ENCODE assay signal across 12 cellular contexts in the genomic region with DNA sequence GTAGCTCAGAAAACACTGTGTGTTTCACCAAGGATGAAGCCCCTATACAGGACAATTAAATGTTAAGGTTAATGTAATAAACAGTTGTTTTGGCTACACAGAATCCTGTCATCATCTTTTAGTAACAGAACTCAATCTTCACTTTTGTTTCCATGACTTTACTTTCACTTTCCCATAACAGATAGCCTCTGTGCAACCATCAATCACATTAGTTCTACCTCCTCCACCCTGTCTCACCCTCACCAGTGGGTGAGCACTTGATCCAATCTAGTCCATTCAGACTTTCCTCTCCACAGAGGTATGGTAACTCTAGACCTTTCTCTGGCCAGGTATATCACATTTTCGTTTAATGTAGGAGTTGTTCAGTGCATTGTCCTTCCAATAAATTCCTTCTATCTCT.
DNase-seq lines count a peak whose midpoint lies in the region; ATAC-seq and TF ChIP-seq lines count a peak whose summit lies in the region.
"Had no signal": no experiment of that assay in that cellular context is flagged by ENCODE, and none has a peak within 500 bp of the region (broad histone marks: within the 10 kb centered on the region; RNA-seq: fewer than 3 reads in every experiment).

No MANE protein-coding gene starts in this region.

- no TSS peak for BruUV-seq in HCT116 (replicated peaks; lab: Mats Ljungman, UMichigan)

- H4K20me1 ChIP-seq in HCT116 (ENCODE audit: insufficient read depth): no peaks in the 10 kb centered on the region

- no peak overlapping the region for H3K4me3 Mint-ChIP-seq in activated CD4-positive, alpha-beta T cell treated with anti-CD3 and anti-CD28 coated beads for 36 hours
- peak overlapping the region; percentile 1 to 63 (median 42) for H3K4me3 Mint-ChIP-seq in naive thymus-derived CD4-positive, alpha-beta T cell

- no peak overlapping the region for H3K4me3 ChIP-seq in HCT116 (replicated peaks in 1 of 2; ENCODE audit: low read depth in 1 of 2, low read length in 2 of 2)
- H3K4me3 ChIP-seq in naive thymus-derived CD4-positive, alpha-beta T cell (ENCODE audit: low read length): peak overlapping the region; percentile 16
- H3K4me3 ChIP-seq in trophoblast cell (ENCODE audit: low read depth, low read length): no peak overlapping the region
- H3K4me3 ChIP-seq: stomach had no signal

- H3K4me2 ChIP-seq in HCT116 (ENCODE audit: low read length) (0 out of 2 replicates have a peak overlapping the region, but pooled peaks have one; percentile 13), trophoblast cell (ENCODE audit: low read length) (no peak overlapping the region)

- no peak overlapping the region for H3K4ac ChIP-seq in trophoblast cell (ENCODE audit: low read depth, low read length)

- H3K79me1 ChIP-seq in trophoblast cell (ENCODE audit: low read length): no peaks in the 10 kb centered on the region

- no peak for TF ChIP-seq RAD21 in HCT116 (IDR thresholded peaks at IDR 0.05; ENCODE audit: low read depth)

- H2AFZ ChIP-seq in HCT116 (ENCODE audit: low read depth, low read length, poor library complexity, severe bottlenecking): no peak overlapping the region
- no peak overlapping the region for H2AFZ ChIP-seq in trophoblast cell (ENCODE audit: insufficient read depth, low read length, poor library complexity)

- no peak for TF ChIP-seq CTCF in HCT116 (IDR thresholded peaks at IDR 0.05 in 2 of 3, conservative IDR thresholded peaks at IDR 0.05 in 1 of 3; ENCODE audit: borderline replicate concordance in 1 of 3, insufficient read depth in 1 of 3, low read depth in 2 of 3, low read length in 2 of 3)

- POLR2A ChIA-PET in activated CD4-positive, alpha-beta T cell treated with anti-CD3 and anti-CD28 coated beads for 36 hours (lab: Charles Lee): no interaction called here
- POLR2A ChIA-PET in HCT116 (lab: Charles Lee): no interaction called here
- POLR2A ChIA-PET in naive thymus-derived CD4-positive, alpha-beta T cell (lab: Charles Lee): no interaction called here

- H3K79me2 ChIP-seq in HCT116 (ENCODE audit: insufficient read depth, low read length): no peaks in the 10 kb centered on the region
- H3K79me2 ChIP-seq in trophoblast cell (ENCODE audit: control insufficient read depth, insufficient read depth, low read length, poor library complexity): no peaks in the 10 kb centered on the region

- peak; percentile 8 for DNase-seq in activated CD4-positive, alpha-beta T cell treated with anti-CD3 and anti-CD28 coated beads for 36 hours
- DNase-seq in activated CD4-positive, alpha-beta T cell treated with anti-CD3 and anti-CD28 coated beads for 1 hour: no peak
- DNase-seq in HCT116 (ENCODE audit: low read depth, low spot score) (no peak), OCI-M1 (lab: John Stamatoyannopoulos, UW) (peak; percentile 55), HUDEP-2 (lab: John Stamatoyannopoulos, UW; ENCODE audit: unreplicated experiment in 76 of 76) (no peak), epidermal melanocyte (ENCODE audit: insufficient read length, low spot score) (no peak), trophoblast cell (no peak)
- DNase-seq in naive thymus-derived CD4-positive, alpha-beta T cell: peak in 1 of 9 donors; percentile 3
- DNase-seq: activated T-cell treated with anti-CD3 and anti-CD28 coated beads, Interleukin-2, amount 50 U/mL, for 1 hour; NCI-H2227 treated with DMSO at 0.1 percent for 48 hours; stimulated activated CD4-positive, alpha-beta T cell treated with anti-CD3 and anti-CD28 coated beads, Interleukin-15, amount 100 ng/mL, for 24 hours; stomach had no signal

- no peaks in the 10 kb centered on the region for H3K27me3 Mint-ChIP-seq in activated CD4-positive, alpha-beta T cell treated with anti-CD3 and anti-CD28 coated beads for 36 hours
- no peaks in the 10 kb centered on the region for H3K27me3 Mint-ChIP-seq in naive thymus-derived CD4-positive, alpha-beta T cell

- RAD21 ChIA-PET in HCT116 (lab: Charles Lee; ENCODE audit: low non-redundant PET in 1 of 2, low total read pairs in 2 of 2, uncharacterized antibody in 2 of 2, unreplicated experiment in 2 of 2): no interaction called here

- no peak overlapping the region for H2AK5ac ChIP-seq in trophoblast cell (ENCODE audit: low read length)

- H3K9me3 ChIP-seq in HCT116 (ENCODE audit: control insufficient read depth in 1 of 2, insufficient read depth in 1 of 2, low read depth in 1 of 2, low read length in 2 of 2) (no peaks in the 10 kb centered on the region), trophoblast cell (ENCODE audit: insufficient read depth, low read depth, low read length) (no peaks in the 10 kb centered on the region)
- H3K9me3 ChIP-seq in naive thymus-derived CD4-positive, alpha-beta T cell (ENCODE audit: control insufficient read depth in 2 of 3, low read length in 3 of 3): no peaks in the 10 kb centered on the region
- H3K9me3 ChIP-seq: stomach had no signal

- no peak overlapping the region for H3K23ac ChIP-seq in trophoblast cell (ENCODE audit: low read length)

- no peak overlapping the region for H3K18ac ChIP-seq in trophoblast cell (ENCODE audit: low read length)

- no peaks in the 10 kb centered on the region for H3K9me3 Mint-ChIP-seq in activated CD4-positive, alpha-beta T cell treated with anti-CD3 and anti-CD28 coated beads for 36 hours (ENCODE audit: low read depth)
- no peaks in the 10 kb centered on the region for H3K9me3 Mint-ChIP-seq in naive thymus-derived CD4-positive, alpha-beta T cell

- H2BK12ac ChIP-seq in trophoblast cell (ENCODE audit: low read length): no peak overlapping the region

- H4K8ac ChIP-seq in trophoblast cell (ENCODE audit: low read depth, low read length): no peak overlapping the region

- TF ChIP-seq POLR2A in HCT116 (IDR thresholded peaks at IDR 0.05; ENCODE audit: borderline replicate concordance, extremely low read depth, insufficient read depth, insufficient read length): no peak

- CTCF ChIA-PET in activated CD4-positive, alpha-beta T cell treated with anti-CD3 and anti-CD28 coated beads for 36 hours (lab: Charles Lee): no interaction called here
- CTCF ChIA-PET in HCT116 (lab: Charles Lee): no interaction called here
- CTCF ChIA-PET in naive thymus-derived CD4-positive, alpha-beta T cell (lab: Charles Lee): no interaction called here

- H3K4me1 ChIP-seq in HCT116 (ENCODE audit: control insufficient read depth in 1 of 2, insufficient read depth in 2 of 2, low read length in 2 of 2) (no peaks in the 10 kb centered on the region), trophoblast cell (ENCODE audit: control insufficient read depth in 1 of 2, insufficient read depth in 2 of 2, low read length in 2 of 2) (no peaks in the 10 kb centered on the region)
- H3K4me1 ChIP-seq in naive thymus-derived CD4-positive, alpha-beta T cell (ENCODE audit: control insufficient read depth in 2 of 2, insufficient read depth in 2 of 2, low read length in 2 of 2): no peaks in the 10 kb centered on the region
- H3K4me1 ChIP-seq: stomach had no signal

- no peak overlapping the region for H2BK120ac ChIP-seq in trophoblast cell (ENCODE audit: insufficient read depth, low read length, poor library complexity)

- H3K27ac ChIP-seq in HCT116 (ENCODE audit: low read depth, low read length): no peak overlapping the region
- H3K27ac ChIP-seq in naive thymus-derived CD4-positive, alpha-beta T cell (ENCODE audit: low read depth, low read length): no peak overlapping the region
- no peak overlapping the region for H3K27ac ChIP-seq in trophoblast cell (ENCODE audit: low read depth, low read length)
- H3K27ac ChIP-seq: stomach had no signal

- intact Hi-C loops in activated CD4-positive, alpha-beta T cell treated with anti-CD3 and anti-CD28 coated beads for 36 hours (cut with DNase I, micrococcal nuclease): no loop called here
- intact Hi-C loops in HCT116 (cut with micrococcal nuclease): no loop called here
- intact Hi-C loops in naive thymus-derived CD4-positive, alpha-beta T cell (cut with micrococcal nuclease): no loop called here

- H3K27ac Mint-ChIP-seq in activated CD4-positive, alpha-beta T cell treated with anti-CD3 and anti-CD28 coated beads for 36 hours: peak overlapping the region; percentile 58
- peak overlapping the region in 5 of 9 donors; percentile 1 to 71 (median 12) for H3K27ac Mint-ChIP-seq in naive thymus-derived CD4-positive, alpha-beta T cell

- WGBS in trophoblast cell (ENCODE audit: extremely low coverage, insufficient coverage, insufficient read length): no CpG with 5 or more reads among the region's 1 CpG

- ATAC-seq in activated CD4-positive, alpha-beta T cell treated with anti-CD3 and anti-CD28 coated beads for 36 hours: peak; percentile 49
- ATAC-seq in HCT116: no peak
- ATAC-seq in naive thymus-derived CD4-positive, alpha-beta T cell: no peak

- no peak overlapping the region for H2BK5ac ChIP-seq in trophoblast cell (ENCODE audit: low read depth, low read length, poor library complexity)

- H3K14ac ChIP-seq in trophoblast cell (ENCODE audit: low read length): no peak overlapping the region

- no peak overlapping the region for H3K9ac ChIP-seq in HCT116 (ENCODE audit: low read length)
- no peak overlapping the region for H3K9ac ChIP-seq in trophoblast cell (ENCODE audit: low read length)

- no peak overlapping the region for H4K91ac ChIP-seq in trophoblast cell (ENCODE audit: low read depth, low read length)

- no peaks in the 10 kb centered on the region for H3K36me3 ChIP-seq in HCT116 (ENCODE audit: control insufficient read depth in 1 of 2, insufficient read depth in 2 of 2, low read length in 2 of 2)
- H3K36me3 ChIP-seq in naive thymus-derived CD4-positive, alpha-beta T cell (ENCODE audit: control insufficient read depth in 2 of 3, insufficient read depth in 3 of 3, low read length in 3 of 3): no peaks in the 10 kb centered on the region
- H3K36me3 ChIP-seq in trophoblast cell (ENCODE audit: control insufficient read depth in 1 of 2, insufficient read depth in 2 of 2, low read length in 2 of 2): no peaks in the 10 kb centered on the region
- H3K36me3 ChIP-seq: stomach had no signal

- no peaks in the 10 kb centered on the region for H3K9me2 ChIP-seq in HCT116 (ENCODE audit: insufficient read depth)

- H3K4me1 Mint-ChIP-seq in activated CD4-positive, alpha-beta T cell treated with anti-CD3 and anti-CD28 coated beads for 36 hours: peaks cover 11% of the 10 kb centered on the region
- peaks cover 6 to 17% (median 11%) of the 10 kb centered on the region in 7 donors for H3K4me1 Mint-ChIP-seq in naive thymus-derived CD4-positive, alpha-beta T cell

- no peak overlapping the region for H4K12ac ChIP-seq in trophoblast cell (ENCODE audit: low read depth, low read length)

- no peaks in the 10 kb centered on the region for H3K36me3 Mint-ChIP-seq in activated CD4-positive, alpha-beta T cell treated with anti-CD3 and anti-CD28 coated beads for 36 hours (ENCODE audit: low read depth)
- H3K36me3 Mint-ChIP-seq in naive thymus-derived CD4-positive, alpha-beta T cell: no peaks in the 10 kb centered on the region

- H3K27me3 ChIP-seq in HCT116 (ENCODE audit: insufficient read depth, low read length) (no peaks in the 10 kb centered on the region), trophoblast cell (ENCODE audit: insufficient read depth, low read length) (no peaks in the 10 kb centered on the region)
- H3K27me3 ChIP-seq in naive thymus-derived CD4-positive, alpha-beta T cell (ENCODE audit: control insufficient read depth in 2 of 2, insufficient read depth in 2 of 2, low read length in 2 of 2): no peaks in the 10 kb centered on the region
- H3K27me3 ChIP-seq: stomach had no signal

TF ChIP-seq in HCT116, 20 proteins besides CTCF, POLR2A, EP300 and RAD21 (continues in another document):
- TF ChIP-seq CBX3 (IDR thresholded peaks at IDR 0.05; ENCODE audit: low read depth) (no peak), SP1 (IDR thresholded peaks at IDR 0.05; ENCODE audit: low read depth) (no peak)

Comparison
In these comparisons a context has a peak if more than half of its experiments do, and no peak if none do; other contexts are left out.
1. DNase-seq: peak in activated CD4-positive, alpha-beta T cell treated with anti-CD3 and anti-CD28 coated beads for 36 hours (single experiment) and OCI-M1 (single experiment); none in activated CD4-positive, alpha-beta T cell treated with anti-CD3 and anti-CD28 coated beads for 1 hour (single experiment), HCT116 (single experiment), HUDEP-2 (0 of 76), epidermal melanocyte (single experiment) and trophoblast cell (0 of 2).